Comparison of ENCODE assay signal across 9 cellular contexts in genomic region chr1:219659005-219659632, GRCh38. TPM values are rescaled to one million over a fixed set of nuclear protein-coding genes. Genes with fewer than 3 reads are reported as not detected.
DNase-seq lines count a peak whose midpoint lies in the region; ATAC-seq and TF ChIP-seq lines count a peak whose summit lies in the region.
"Had no signal": no experiment of that assay in that cellular context is flagged by ENCODE, and none has a peak within 500 bp of the region (broad histone marks: within the 10 kb centered on the region; RNA-seq: fewer than 3 reads in every experiment).

No MANE protein-coding gene starts in this region.

- H3K4me3 ChIP-seq in PC-9: no peak overlapping the region

- H3K4me1 ChIP-seq in PC-9 (replicated peaks; ENCODE audit: insufficient read depth): peaks cover 17% of the 10 kb centered on the region; the same call in 1 of the 2 replicates

- H3K9me3 Mint-ChIP-seq in activated CD8-positive, alpha-beta T cell treated with anti-CD3 and anti-CD28 coated beads for 36 hours: no peaks in the 10 kb centered on the region
- no peaks in the 10 kb centered on the region for H3K9me3 Mint-ChIP-seq in activated T-helper 2 cell treated with anti-CD3 and anti-CD28 coated beads, Interferon-gamma antibody, Interleukin-2, Interleukin-4, amounts not matched to agents 10 μg/mL and 5 μg/mL and 100 μg/mL, durations not matched to agents 14 hours and 24 hours and 36 hours

- H3K9me2 ChIP-seq in PC-9 (ENCODE audit: insufficient read depth): no peaks in the 10 kb centered on the region

- DNase-seq in PC-9 (no peak), pons (ENCODE audit: low spot score) (peak; percentile 46), NCI-H2196 (lab: John Stamatoyannopoulos, UW; ENCODE audit: unreplicated experiment) (no peak)
- no peak for DNase-seq in activated CD8-positive, alpha-beta T cell treated with anti-CD3 and anti-CD28 coated beads for 36 hours
- DNase-seq in activated T-helper 2 cell treated with anti-CD3 and anti-CD28 coated beads, Interferon-gamma antibody, Interleukin-2, Interleukin-4, amounts not matched to agents 10 μg/mL and 5 μg/mL and 100 μg/mL, durations not matched to agents 14 hours and 24 hours and 36 hours (ENCODE audit: low spot score): no peak
- DNase-seq: activated T-cell treated with anti-CD3 and anti-CD28 coated beads, Interleukin-2, amount 50 U/mL, for 48 hours had no signal

- no peaks in the 10 kb centered on the region for H3K9me3 ChIP-seq in PC-9 (ENCODE audit: insufficient read depth, low read depth)
- H3K9me3 ChIP-seq: neutrophil had no signal

- no peaks in the 10 kb centered on the region for H3K4me1 Mint-ChIP-seq in activated CD8-positive, alpha-beta T cell treated with anti-CD3 and anti-CD28 coated beads for 36 hours (ENCODE audit: low read depth)
- peaks cover 9% of the 10 kb centered on the region for H3K4me1 Mint-ChIP-seq in activated T-helper 2 cell treated with anti-CD3 and anti-CD28 coated beads, Interferon-gamma antibody, Interleukin-2, Interleukin-4, amounts not matched to agents 10 μg/mL and 5 μg/mL and 100 μg/mL, durations not matched to agents 14 hours and 24 hours and 36 hours (ENCODE audit: low read depth)

- H4K20me1 ChIP-seq in PC-9 (ENCODE audit: insufficient read depth): no peaks in the 10 kb centered on the region

- H2AFZ ChIP-seq in PC-9: no peak overlapping the region

- no peak overlapping the region for H3K27ac ChIP-seq in PC-9
- H3K27ac ChIP-seq: neutrophil had no signal

- ATAC-seq in GM19438 (IDR thresholded peaks at IDR 0.05; ENCODE audit: low read depth, unreplicated experiment) (peak; percentile 49), HG02973 (IDR thresholded peaks at IDR 0.05; ENCODE audit: unreplicated experiment) (peak; percentile 49)
- ATAC-seq in activated CD8-positive, alpha-beta T cell treated with anti-CD3 and anti-CD28 coated beads for 36 hours: no peak

- no peak overlapping the region for H3K27ac Mint-ChIP-seq in activated CD8-positive, alpha-beta T cell treated with anti-CD3 and anti-CD28 coated beads for 36 hours
- no peak overlapping the region for H3K27ac Mint-ChIP-seq in activated T-helper 2 cell treated with anti-CD3 and anti-CD28 coated beads, Interferon-gamma antibody, Interleukin-2, Interleukin-4, amounts not matched to agents 10 μg/mL and 5 μg/mL and 100 μg/mL, durations not matched to agents 14 hours and 24 hours and 36 hours

- no peaks in the 10 kb centered on the region for H3K27me3 ChIP-seq in PC-9 (ENCODE audit: insufficient read depth, low read depth)

- no peaks in the 10 kb centered on the region for H3K79me2 ChIP-seq in PC-9 (ENCODE audit: low read depth)

- no peaks in the 10 kb centered on the region for H3K36me3 Mint-ChIP-seq in activated CD8-positive, alpha-beta T cell treated with anti-CD3 and anti-CD28 coated beads for 36 hours (ENCODE audit: low read depth)
- H3K36me3 Mint-ChIP-seq in activated T-helper 2 cell treated with anti-CD3 and anti-CD28 coated beads, Interferon-gamma antibody, Interleukin-2, Interleukin-4, amounts not matched to agents 10 μg/mL and 5 μg/mL and 100 μg/mL, durations not matched to agents 14 hours and 24 hours and 36 hours (ENCODE audit: low read depth): no peaks in the 10 kb centered on the region

- CTCF ChIA-PET in PC-9 (lab: Charles Lee): interaction anchor here (0.7 kb wide), 1 partner anchor 1328 kb away, joined by 3 read pairs; no protein-coding TSS in a partner anchor
- CTCF ChIA-PET in activated CD8-positive, alpha-beta T cell treated with anti-CD3 and anti-CD28 coated beads for 36 hours (lab: Charles Lee): no interaction called here

- no peak for TF ChIP-seq CTCF in PC-9 (conservative IDR thresholded peaks at IDR 0.05)
- TF ChIP-seq CTCF in activated CD8-positive, alpha-beta T cell treated with anti-CD3 and anti-CD28 coated beads for 36 hours (IDR thresholded peaks at IDR 0.05): no peak

- intact Hi-C loops in PC-9 (cut with micrococcal nuclease; ENCODE audit: unreplicated experiment): no loop called here
- intact Hi-C loops in activated CD8-positive, alpha-beta T cell treated with anti-CD3 and anti-CD28 coated beads for 36 hours (cut with micrococcal nuclease): no loop called here
- intact Hi-C loops in activated T-helper 2 cell treated with anti-CD3 and anti-CD28 coated beads, Interferon-gamma antibody, Interleukin-2, Interleukin-4, amounts not matched to agents 10 μg/mL and 5 μg/mL and 100 μg/mL, durations not matched to agents 14 hours and 24 hours and 36 hours (cut with micrococcal nuclease): no loop called here

- H3K27me3 Mint-ChIP-seq in activated CD8-positive, alpha-beta T cell treated with anti-CD3 and anti-CD28 coated beads for 36 hours: peaks cover 20% of the 10 kb centered on the region
- H3K27me3 Mint-ChIP-seq in activated T-helper 2 cell treated with anti-CD3 and anti-CD28 coated beads, Interferon-gamma antibody, Interleukin-2, Interleukin-4, amounts not matched to agents 10 μg/mL and 5 μg/mL and 100 μg/mL, durations not matched to agents 14 hours and 24 hours and 36 hours (ENCODE audit: low read depth): peaks cover 2% of the 10 kb centered on the region

- no peak overlapping the region for H3K4me3 Mint-ChIP-seq in activated CD8-positive, alpha-beta T cell treated with anti-CD3 and anti-CD28 coated beads for 36 hours
- H3K4me3 Mint-ChIP-seq in activated T-helper 2 cell treated with anti-CD3 and anti-CD28 coated beads, Interferon-gamma antibody, Interleukin-2, Interleukin-4, amounts not matched to agents 10 μg/mL and 5 μg/mL and 100 μg/mL, durations not matched to agents 14 hours and 24 hours and 36 hours (ENCODE audit: low read depth): no peak overlapping the region

- BruUV-seq in PC-9 (replicated peaks; lab: Mats Ljungman, UMichigan): no TSS peak

- no peaks in the 10 kb centered on the region for H3F3A ChIP-seq in PC-9 (ENCODE audit: insufficient read depth, low read depth)

- H3K4me2 ChIP-seq in PC-9: 0 out of 2 replicates have a peak overlapping the region, but pooled peaks have one; percentile 14

- POLR2A ChIA-PET in PC-9 (lab: Charles Lee; ENCODE audit: unreplicated experiment): no interaction called here
- POLR2A ChIA-PET in activated CD8-positive, alpha-beta T cell treated with anti-CD3 and anti-CD28 coated beads for 36 hours (lab: Charles Lee): no interaction called here

- H3K36me3 ChIP-seq in PC-9 (ENCODE audit: low read depth): no peaks in the 10 kb centered on the region
- H3K36me3 ChIP-seq: neutrophil had no signal

RNA-seq across cellular contexts. Expression of gene ZC3H11B, which starts 46.2 kb away (rescaled TPM):
- not detected in 2 replicates for total RNA-seq in PC-9 (2021)
- under 1 TPM in 1 of 2 experiments, not detected in 1; 0.36 TPM for total RNA-seq in activated CD8-positive, alpha-beta T cell treated with anti-CD3 and anti-CD28 coated beads for 36 hours
- total RNA-seq in activated T-helper 2 cell treated with anti-CD3 and anti-CD28 coated beads, Interferon-gamma antibody, Interleukin-2, Interleukin-4, amounts not matched to agents 10 μg/mL and 5 μg/mL and 100 μg/mL, durations not matched to agents 14 hours and 24 hours and 36 hours: not detected in 2 replicates
